In genomic region chr12:27870939-27871338, GRCh38 we compare ENCODE assay signal across 17 cellular contexts.
A peak's percentile ranks its signal among the peaks of the same experiment; 100 is the strongest.
DNase-seq lines count a peak whose midpoint lies in the region; ATAC-seq and TF ChIP-seq lines count a peak whose summit lies in the region.
"Had no signal": no experiment of that assay in that cellular context is flagged by ENCODE, and none has a peak within 500 bp of the region (broad histone marks: within the 10 kb centered on the region; RNA-seq: fewer than 3 reads in every experiment).

No MANE protein-coding gene starts in this region.

- in situ Hi-C loops in astrocyte of the spinal cord (cut with HindIII; ENCODE audit: low sequenced_read_pairs) = no loop called here

- H3K4me3 ChIP-seq in AG10803 (ENCODE audit: low read length) = no peak overlapping the region
- no peak overlapping the region for H3K4me3 ChIP-seq in astrocyte of the spinal cord (ENCODE audit: low read depth, low read length)

- DNase-seq in AG10803 (ENCODE audit: low read depth) (peak; percentile 90), HS-5 (ENCODE audit: low read depth) (peak; percentile 67), astrocyte of the spinal cord (ENCODE audit: low read depth, low spot score) (peak; percentile 79), myocyte (ENCODE audit: low read depth) (peak; percentile 81), NCI-H748 treated with DMSO at 0.1 percent for 48 hours (lab: John Stamatoyannopoulos, UW) (no peak), NCI-H2029 (lab: John Stamatoyannopoulos, UW) (no peak), DMS53 treated with DMSO at 0.1 percent for 48 hours (lab: John Stamatoyannopoulos, UW; ENCODE audit: unreplicated experiment) (no peak)
- DNase-seq: activated naive CD4-positive, alpha-beta T cell treated with Interleukin-2 at 50 U/mL for 16 hours; head of caudate nucleus; kidney; midbrain; MM.1S; NCI-H2107; NCI-H82; stimulated activated naive CD4-positive, alpha-beta T cell treated with Interleukin-2 at 50 U/mL for 16 hours had no signal

- TF ChIP-seq CTCF in AG10803 (conservative IDR thresholded peaks at IDR 0.05; ENCODE audit: low read length) (no peak), astrocyte of the spinal cord (IDR thresholded peaks at IDR 0.05; ENCODE audit: low read depth, low read length) (no peak)

- no peak for ATAC-seq in GM21390 (IDR thresholded peaks at IDR 0.05; ENCODE audit: unreplicated experiment)
- ATAC-seq: Panc1 had no signal

Comparison
In these comparisons a context has a peak if more than half of its experiments do, and no peak if none do; other contexts are left out.
1. DNase-seq: peak in AG10803 (single experiment), HS-5 (single experiment), astrocyte of the spinal cord (single experiment) and myocyte (single experiment); none in NCI-H748 treated with DMSO at 0.1 percent for 48 hours (single experiment), NCI-H2029 (single experiment) and DMS53 treated with DMSO at 0.1 percent for 48 hours (single experiment).